In genomic region chr11:124897681-124898680, GRCh38 we compare ENCODE assay signal across 10 cellular contexts. TPM values are rescaled to one million over a fixed set of nuclear protein-coding genes. Genes with fewer than 3 reads are reported as not detected.
DNase-seq lines count a peak whose midpoint lies in the region; ATAC-seq, FAIRE-seq and TF ChIP-seq lines count a peak whose summit lies in the region.
"Had no signal": no experiment of that assay in that cellular context is flagged by ENCODE, and none has a peak within 500 bp of the region (broad histone marks: within the 10 kb centered on the region; RNA-seq: fewer than 3 reads in every experiment).

ROBO4 (minus strand) TSS chr11:124897865; CDS start chr11:124897795, 70 bp downstream.

- peak; percentile 24 for DNase-seq in LoVo (ENCODE audit: low spot score)
- peak; percentile 22 for DNase-seq in HepG2 (ENCODE audit: low spot score)
- DNase-seq in tibial nerve (ENCODE audit: low spot score in 2 of 2), result peak in 1 of 2 donors; percentile 34
- DNase-seq in activated effector memory CD4-positive, alpha-beta T cell treated with anti-CD3 and anti-CD28 coated beads, Interleukin-2, amount 50 U/mL, for 16 hours, result no peak
- DNase-seq in NCI-H526 (lab: John Stamatoyannopoulos, UW), result no peak
- DNase-seq: left colon had no signal

- H3K27ac ChIP-seq in cingulate gyrus (ENCODE audit: low read depth, low read length), result peak within 1 kb of the TSS; percentile 95
- H3K27ac ChIP-seq in HepG2 (ENCODE audit: extremely low read length, insufficient read depth, low read length), result no peak within 1 kb of the TSS
- peak within 1 kb of the TSS; percentile 48 to 80 (median 68) for H3K27ac ChIP-seq in tibial nerve

- TF ChIP-seq RAD21 in HepG2 (CRISPR knock-in tag; IDR thresholded peaks at IDR 0.05), result no peak

- H4K20me1 ChIP-seq in HepG2 (ENCODE audit: insufficient read depth, low read length), result no peaks in the 10 kb centered on the region

- TF ChIP-seq EP300 in HepG2 (IDR thresholded peaks at IDR 0.05; ENCODE audit: low read depth in 2 of 2, low read length in 2 of 2), result no peak
- TF ChIP-seq EP300 in HepG2 (CRISPR knock-in tag; IDR thresholded peaks at IDR 0.05; ENCODE audit: borderline replicate concordance), result no peak
- TF ChIP-seq EP300 in tibial nerve (IDR thresholded peaks at IDR 0.05), result no peak

- H3K9ac ChIP-seq in HepG2 (ENCODE audit: insufficient read depth, low read depth, low read length), result peak within 1 kb of the TSS; percentile 0; the same call in 1 of the 2 replicates

- POLR2A ChIA-PET in HepG2 (lab: Yijun Ruan, JAX), result interaction anchor here (0.9 to 1.2 kb wide), 3 partner anchors 37 to 98 kb away, joined by 3 to 9 read pairs (median 3); partner anchors contain the start of genes HEPACAM and MSANTD2

- H2AFZ ChIP-seq in HepG2 (ENCODE audit: low read length), result no peak within 1 kb of the TSS

- H3K4me3 ChIP-seq in HepG2 (replicated peaks in 1 of 3; ENCODE audit: insufficient read depth in 1 of 3, low read depth in 2 of 3, low read length in 3 of 3) (peak within 1 kb of the TSS; percentile 20 to 38 (median 27); a peak in 4 of 6 replicates), tibial nerve (peak within 1 kb of the TSS in 2 of 4 donors; percentile 1 to 39)

- H3K79me2 ChIP-seq in HepG2 (ENCODE audit: insufficient read depth, low read length), result no peaks in the 10 kb centered on the region

- BruUV-seq in HepG2 (replicated peaks; lab: Mats Ljungman, UMichigan), result no TSS peak

- peaks cover 0 to 46% of the 10 kb centered on the region in 2 experiments; a peak in 4 of 5 replicates for H3K27me3 ChIP-seq in HepG2 (ENCODE audit: control insufficient read depth in 1 of 2, insufficient read depth in 2 of 2, low read length in 2 of 2)
- no peaks in the 10 kb centered on the region for H3K27me3 ChIP-seq in tibial nerve

- peaks cover 66% of the 10 kb centered on the region for H3K4me1 ChIP-seq in HepG2 (ENCODE audit: insufficient read depth, low read length)
- H3K4me1 ChIP-seq in tibial nerve, result peaks cover 0 to 57% (median 13%) of the 10 kb centered on the region in 4 donors

- intact Hi-C loops in HepG2 (cut with micrococcal nuclease; ENCODE audit: unreplicated experiment), result no loop called here

- H3K36me3 ChIP-seq in HepG2 (replicated peaks in 1 of 2; ENCODE audit: control insufficient read depth in 1 of 2, insufficient read depth in 2 of 2, low read length in 2 of 2), result no peaks in the 10 kb centered on the region
- H3K36me3 ChIP-seq in tibial nerve, result no peaks in the 10 kb centered on the region

- CTCF ChIA-PET in HepG2 (lab: Yijun Ruan, JAX; ENCODE audit: low intra/inter-chr PET ratio, low total read pairs), result no interaction called here

- FAIRE-seq in HepG2 (lab: Jason Lieb, UNC), result peak; percentile 59

- WGBS in HepG2 (ENCODE audit: low lambda C conversion rate), result 19% methylated on average over 15 of the region's 15 CpGs
- WGBS in tibial nerve, 2 donors, result 41 to 42% methylated on average over 14 of the region's 15 CpGs

- H3K4me2 ChIP-seq in HepG2 (ENCODE audit: low read depth, low read length), result peak within 1 kb of the TSS; percentile 67

- in situ Hi-C loops in HepG2 (cut with HindIII; ENCODE audit: extremely low pct_ligation_motif_present, low pct_unique_long_range_greater_than_20kb), result no loop called here

- 0 out of 2 replicates have a peak, but pooled peaks have one; percentile 32 for TF ChIP-seq CTCF in HepG2 (CRISPR knock-in tag; IDR thresholded peaks at IDR 0.05)
- TF ChIP-seq CTCF in tibial nerve (IDR thresholded peaks at IDR 0.05), result no peak

- TF ChIP-seq POLR2A in HepG2 (IDR thresholded peaks at IDR 0.05; ENCODE audit: insufficient read depth in 1 of 2, low read depth in 2 of 2, low read length in 2 of 2) (no peak), tibial nerve (IDR thresholded peaks at IDR 0.05) (no peak)

- H3K9me3 ChIP-seq in HepG2 (ENCODE audit: low read length), result no peaks in the 10 kb centered on the region
- no peaks in the 10 kb centered on the region for H3K9me3 ChIP-seq in tibial nerve

- ATAC-seq in HepG2, result peak; percentile 59
- ATAC-seq in HG03342 (IDR thresholded peaks at IDR 0.05; ENCODE audit: unreplicated experiment), result no peak
- no peak for ATAC-seq in GM19023 (IDR thresholded peaks at IDR 0.05; ENCODE audit: unreplicated experiment)
- ATAC-seq: left colon had no signal

TF ChIP-seq in HepG2, 621 proteins besides CTCF, POLR2A, EP300 and RAD21:
- TF ChIP-seq SAFB2 (CRISPR knock-in tag; IDR thresholded peaks at IDR 0.05; ENCODE audit: borderline replicate concordance, low read depth) (no peak), PHF5A (CRISPR knock-in tag; IDR thresholded peaks at IDR 0.05; ENCODE audit: low read depth, unreplicated experiment) (no peak), ZNF691 (CRISPR knock-in tag; IDR thresholded peaks at IDR 0.05; ENCODE audit: borderline replicate concordance, low read depth) (peak; percentile 58; the same call in 1 of the 2 replicates), ZFY (CRISPR knock-in tag; IDR thresholded peaks at IDR 0.05) (0 out of 2 replicates have a peak, but pooled peaks have one; percentile 14), NR2F6 (IDR thresholded peaks at IDR 0.05) (no peak), NR2F6 (CRISPR knock-in tag; IDR thresholded peaks at IDR 0.05) (peak; percentile 4; the same call in 1 of the 2 replicates), ZNF687 (CRISPR knock-in tag; IDR thresholded peaks at IDR 0.05) (peak; percentile 51)

RNA-seq across cellular contexts. Expression of gene ROBO4, which starts in this region (rescaled TPM):
- 0.07 TPM in 1 of 2 replicates, not detected in the other for total RNA-seq in HepG2 (2016; rRNA removed; fragmentation: Illumina TruSeq; extraction: Trizol)
- not detected in 2 replicates for total RNA-seq in HepG2 (2016; cell fraction: cytosol; rRNA removed; fragmentation: Illumina TruSeq; extraction: Trizol; ENCODE audit: low read depth)
- total RNA-seq in HepG2 (2016; cell fraction: insoluble cytoplasmic fraction; rRNA removed; fragmentation: Illumina TruSeq; extraction: Trizol), result not detected in 2 replicates
- total RNA-seq in HepG2 (2016; cell fraction: membrane; rRNA removed; fragmentation: Illumina TruSeq; extraction: Trizol), result not detected in 2 replicates
- not detected in 2 replicates for total RNA-seq in HepG2 (2016; cell fraction: nucleus; rRNA removed; fragmentation: Illumina TruSeq; extraction: Trizol)
- polyA plus RNA-seq in HepG2 (2011; rRNA removed), result 0.47 and 1.1 TPM in 2 replicates
- polyA plus RNA-seq in HepG2 (2011; cell fraction: cytosol; rRNA removed), result 0.21 and 0.60 TPM in 2 replicates
- polyA plus RNA-seq in HepG2 (2011; cell fraction: nucleus; rRNA removed), result 4.1 and 9.2 TPM in 2 replicates
- polyA plus RNA-seq in HepG2 (2012), result 2.2 and 2.4 TPM in 2 replicates
- polyA plus RNA-seq in HepG2 (2016; cell fraction: cytosol; fragmentation: Illumina TruSeq; extraction: Trizol; ENCODE audit: low read depth), result not detected in 2 replicates
- not detected in 2 replicates for polyA plus RNA-seq in HepG2 (2016; cell fraction: insoluble cytoplasmic fraction; fragmentation: Illumina TruSeq; extraction: Trizol; ENCODE audit: low read depth)
- polyA plus RNA-seq in HepG2 (2016; cell fraction: membrane; fragmentation: Illumina TruSeq; extraction: Trizol; ENCODE audit: low read depth), result not detected in 2 replicates
- polyA plus RNA-seq in HepG2 (2016; cell fraction: nucleus; fragmentation: Illumina TruSeq; extraction: Trizol; ENCODE audit: insufficient read depth, low read depth), result 0.51 and 0.55 TPM in 2 replicates
- 6.3 TPM in 1 of 2 replicates, not detected in the other for polyA minus RNA-seq in HepG2 (2011; rRNA and poly(A)+ RNA removed; ENCODE audit: low replicate concordance)
- polyA minus RNA-seq in HepG2 (2011; cell fraction: cytosol; rRNA and poly(A)+ RNA removed), result 2.1 and 2.7 TPM in 2 replicates
- 3.7 and 7.2 TPM in 2 replicates for polyA minus RNA-seq in HepG2 (2011; cell fraction: nucleus; rRNA and poly(A)+ RNA removed)
- 10 to 100 TPM; 12.1 to 38.8 (median 28.0) TPM for total RNA-seq in tibial nerve
- total RNA-seq: T-helper 1 cell treated with Interleukin-12 subunit alpha and Interleukin-12 subunit beta and Interleukin-4 antibody, amounts not matched to agents 30 ng/mL and 1 ng/mL, for 36 hours had no signal

Comparison
In these comparisons a context has a peak if more than half of its experiments do, and no peak if none do; other contexts are left out.
1. RNA of gene ROBO4 (total RNA-seq): 12.1 to 38.8 TPM in tibial nerve; 0.07 TPM in HepG2; every median in the first group is over 10 times any median in the second.
2. DNase-seq: peak in LoVo (single experiment) and HepG2 (single experiment); none in activated effector memory CD4-positive, alpha-beta T cell treated with anti-CD3 and anti-CD28 coated beads, Interleukin-2, amount 50 U/mL, for 16 hours (single experiment) and NCI-H526 (0 of 2).